In the genomic region with DNA sequence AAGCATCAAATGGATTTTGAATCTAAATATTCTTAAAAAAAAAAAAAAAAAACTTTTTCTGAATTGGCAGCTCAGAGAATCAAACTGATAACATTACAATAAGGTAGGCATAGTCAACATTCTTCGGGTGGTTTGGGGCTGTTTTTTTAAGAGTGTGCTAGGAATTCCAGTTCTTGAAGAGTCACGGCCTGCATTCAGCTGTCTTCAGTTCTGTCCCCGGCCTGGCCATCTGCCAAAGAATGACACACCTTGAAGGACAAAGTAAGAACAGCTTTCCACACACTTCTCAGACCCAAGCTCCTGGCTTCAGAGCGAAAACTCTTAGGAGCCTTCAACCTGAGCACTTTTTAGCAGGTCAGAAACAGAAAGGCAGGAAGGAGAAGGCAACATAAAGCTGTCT, we compare ENCODE assay signal across 12 cellular contexts.
A peak's percentile ranks its signal among the peaks of the same experiment; 100 is the strongest.
DNase-seq lines count a peak whose midpoint lies in the region; ATAC-seq and TF ChIP-seq lines count a peak whose summit lies in the region.
"Had no signal": no experiment of that assay in that cellular context is flagged by ENCODE, and none has a peak within 500 bp of the region (broad histone marks: within the 10 kb centered on the region; RNA-seq: fewer than 3 reads in every experiment).

No MANE protein-coding gene starts in this region.

- no peaks in the 10 kb centered on the region for H3K4me1 ChIP-seq in mammary epithelial cell (ENCODE audit: insufficient read depth, low read length)
- no peaks in the 10 kb centered on the region for H3K4me1 ChIP-seq in transverse colon

- no peaks in the 10 kb centered on the region for H3K9me3 Mint-ChIP-seq in MCF 10A (ENCODE audit: unreplicated experiment)

- no peak overlapping the region for H3K4me2 ChIP-seq in mammary epithelial cell (ENCODE audit: insufficient read depth, low read depth, low read length)

- H3K79me2 ChIP-seq in mammary epithelial cell (ENCODE audit: insufficient read depth, low read length), result no peaks in the 10 kb centered on the region

- WGBS in mammary epithelial cell (ENCODE audit: low coverage, missing lambda C conversion rate), result 16% methylated on average over 4 of the region's 4 CpGs
- 39 to 50% methylated on average over 1 to 4 of the region's 4 CpGs for WGBS in transverse colon (ENCODE audit: low coverage in 1 of 2), 2 donors

- in situ Hi-C loops in mammary epithelial cell (cut with MboI; ENCODE audit: low sequenced_read_pairs in 2 of 2) (no loop called here), transverse colon (cut with MboI; ENCODE audit: low pct_ligation_motif_present in 1 of 4, low pct_unique_long_range_greater_than_20kb in 1 of 4, low sequenced_read_pairs in 3 of 4) (no loop called here), G401 (cut with HindIII; ENCODE audit: low sequenced_read_pairs) (no loop called here)

- H3K27ac ChIP-seq in mammary epithelial cell (ENCODE audit: insufficient read depth, low read depth, low read length), result no peak overlapping the region
- H3K27ac ChIP-seq in transverse colon, result no peak overlapping the region

- H3K36me3 ChIP-seq in mammary epithelial cell (ENCODE audit: insufficient read depth, low read length) (no peaks in the 10 kb centered on the region), transverse colon (no peaks in the 10 kb centered on the region)

- TF ChIP-seq CTCF in MCF 10A (IDR thresholded peaks at IDR 0.05; ENCODE audit: unreplicated experiment) (no peak), mammary epithelial cell (conservative IDR thresholded peaks at IDR 0.05 in 1 of 2, IDR thresholded peaks at IDR 0.05 in 1 of 2; ENCODE audit: extremely low read depth in 1 of 2, insufficient read depth in 1 of 2, low read depth in 1 of 2, low read length in 2 of 2) (no peak), transverse colon (IDR thresholded peaks at IDR 0.05) (no peak)

- H3K27me3 Mint-ChIP-seq in MCF 10A (ENCODE audit: insufficient read depth, unreplicated experiment), result peaks cover 94% of the 10 kb centered on the region

- BruUV-seq in MCF 10A (replicated peaks; lab: Mats Ljungman, UMichigan) (no TSS peak), mammary epithelial cell (replicated peaks; lab: Mats Ljungman, UMichigan) (no TSS peak)

- no peaks in the 10 kb centered on the region for H4K20me1 ChIP-seq in mammary epithelial cell (ENCODE audit: insufficient read depth, low read length)

- TF ChIP-seq POLR2A in transverse colon (IDR thresholded peaks at IDR 0.05), result no peak

- CTCF ChIA-PET in MCF 10A (lab: Yijun Ruan, JAX) (no interaction called here), mammary epithelial cell (lab: Charles Lee; ENCODE audit: low non-redundant PET) (no interaction called here)

- no peak overlapping the region for H2AFZ ChIP-seq in mammary epithelial cell (ENCODE audit: low read depth, low read length)

- POLR2A ChIA-PET in MCF 10A (lab: Yijun Ruan, JAX), result no interaction called here

- DNase-seq in MCF 10A (ENCODE audit: unreplicated experiment) (peak; percentile 13), mammary epithelial cell (no peak), astrocyte of the hippocampus (ENCODE audit: low read depth, low spot score) (peak; percentile 74), left colon (peak; percentile 39 to 67), transverse colon (peak; percentile 46), G401 (ENCODE audit: low spot score) (no peak), NCI-H2171 treated with DMSO at 0.1 percent for 48 hours (lab: John Stamatoyannopoulos, UW) (no peak)
- DNase-seq: effector memory CD4-positive, alpha-beta T cell; stimulated activated CD4-positive, alpha-beta T cell treated with anti-CD3 and anti-CD28 coated beads, Interleukin-4, amount 100 ng/mL, for 1 hour; T-helper 2 cell had no signal

- H3K9me3 ChIP-seq in mammary epithelial cell (replicated peaks; ENCODE audit: insufficient read depth, low read length), result peaks cover 13% of the 10 kb centered on the region
- H3K9me3 ChIP-seq in transverse colon, result no peaks in the 10 kb centered on the region

- intact Hi-C loops in MCF 10A (cut with micrococcal nuclease) (no loop called here), mammary epithelial cell (cut with micrococcal nuclease) (no loop called here), left colon (cut with DNase I, micrococcal nuclease) (no loop called here), transverse colon (cut with DNase I; ENCODE audit: low total_unique reads) (no loop called here)

- ATAC-seq in left colon (peak; percentile 47), HG02981 (IDR thresholded peaks at IDR 0.05; ENCODE audit: unreplicated experiment) (no peak)

- H3K4me3 ChIP-seq in mammary epithelial cell (replicated peaks in 1 of 3; ENCODE audit: insufficient read depth in 1 of 3, low read depth in 2 of 3, low read length in 3 of 3), result no peak overlapping the region
- no peak overlapping the region for H3K4me3 ChIP-seq in transverse colon

- no peak overlapping the region for H3K9ac ChIP-seq in mammary epithelial cell (ENCODE audit: insufficient read depth, low read length)

- no peak overlapping the region for H3K27ac Mint-ChIP-seq in MCF 10A (ENCODE audit: low read depth, unreplicated experiment)

- H3K27me3 ChIP-seq in mammary epithelial cell (ENCODE audit: insufficient read depth, low read length), result no peaks in the 10 kb centered on the region
- no peaks in the 10 kb centered on the region for H3K27me3 ChIP-seq in transverse colon

- H3K4me1 Mint-ChIP-seq in MCF 10A (ENCODE audit: insufficient read depth, unreplicated experiment), result no peaks in the 10 kb centered on the region

- H3K36me3 Mint-ChIP-seq in MCF 10A (ENCODE audit: insufficient read depth, unreplicated experiment), result no peaks in the 10 kb centered on the region

- dilution Hi-C loops in mammary epithelial cell (cut with HindIII; ENCODE audit: low sequenced_read_pairs), result no loop called here

- TF ChIP-seq EP300 in transverse colon (IDR thresholded peaks at IDR 0.05; ENCODE audit: low read depth), result no peak

- no peak overlapping the region for H3K4me3 Mint-ChIP-seq in MCF 10A (ENCODE audit: unreplicated experiment)
- H3K4me3 Mint-ChIP-seq: neural crest cell had no signal

Comparison
In these comparisons a context has a peak if more than half of its experiments do, and no peak if none do; other contexts are left out.
1. DNase-seq: peak in MCF 10A (single experiment), astrocyte of the hippocampus (single experiment), left colon (2 of 2) and transverse colon (single experiment); none in mammary epithelial cell (single experiment), G401 (single experiment) and NCI-H2171 treated with DMSO at 0.1 percent for 48 hours (single experiment).